Comparison of ENCODE assay signal across 12 cellular contexts in the genomic region with DNA sequence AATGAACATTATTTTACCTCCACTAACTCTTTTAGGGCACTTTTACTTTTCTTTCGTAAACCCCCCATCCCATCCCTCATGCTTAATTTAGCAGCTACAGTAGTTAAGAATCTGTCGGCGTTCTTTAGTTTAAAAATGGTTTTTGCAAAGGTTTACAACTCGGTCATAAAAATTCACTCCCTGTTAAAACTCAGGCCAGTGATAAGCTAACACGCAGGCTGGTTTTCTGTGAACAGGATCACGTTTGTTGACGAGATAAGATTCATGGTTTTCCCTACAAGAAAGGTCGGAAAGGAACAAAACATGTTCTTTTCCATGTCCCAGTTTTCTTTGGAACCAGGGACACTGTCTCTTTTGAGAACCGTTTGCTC.
DNase-seq lines count a peak whose midpoint lies in the region; ATAC-seq and TF ChIP-seq lines count a peak whose summit lies in the region.
"Had no signal": no experiment of that assay in that cellular context is flagged by ENCODE, and none has a peak within 500 bp of the region (broad histone marks: within the 10 kb centered on the region; RNA-seq: fewer than 3 reads in every experiment).

No MANE protein-coding gene starts in this region.

- no peaks in the 10 kb centered on the region for H4K20me1 ChIP-seq in neural cell (ENCODE audit: insufficient read depth)

- no peaks in the 10 kb centered on the region for H3K36me3 ChIP-seq in HEK293 (ENCODE audit: control insufficient read depth in 2 of 2, insufficient read depth in 1 of 2, low read length in 2 of 2)
- no peaks in the 10 kb centered on the region for H3K36me3 ChIP-seq in ascending aorta
- H3K36me3 ChIP-seq in gastroesophageal sphincter = no peaks in the 10 kb centered on the region
- H3K36me3 ChIP-seq in neural cell (ENCODE audit: insufficient read depth, low read length) = no peaks in the 10 kb centered on the region

- 19 to 29% methylated on average over 5 to 9 of the region's 9 CpGs for WGBS in gastroesophageal sphincter (ENCODE audit: low coverage in 1 of 2), 2 donors

- H3K4me1 ChIP-seq in HEK293 (ENCODE audit: control insufficient read depth, insufficient read depth, low read length) = peaks cover 58% of the 10 kb centered on the region
- H3K4me1 ChIP-seq in ascending aorta = peaks cover 11 to 20% of the 10 kb centered on the region in 2 donors
- peaks cover 0 to 70% (median 8%) of the 10 kb centered on the region in 3 donors for H3K4me1 ChIP-seq in gastroesophageal sphincter

- no peaks in the 10 kb centered on the region for H3F3A ChIP-seq in neural cell (ENCODE audit: insufficient read depth, low read length, poor library complexity, severe bottlenecking)

- H3K9me3 ChIP-seq in HEK293 (ENCODE audit: control insufficient read depth, insufficient read depth, low read depth, low read length) (no peaks in the 10 kb centered on the region), ascending aorta (no peaks in the 10 kb centered on the region), gastroesophageal sphincter (no peaks in the 10 kb centered on the region), neural cell (ENCODE audit: low read length) (no peaks in the 10 kb centered on the region)

- no peaks in the 10 kb centered on the region for H3K27me3 ChIP-seq in ascending aorta
- no peaks in the 10 kb centered on the region for H3K27me3 ChIP-seq in gastroesophageal sphincter
- H3K27me3 ChIP-seq in neural cell (ENCODE audit: insufficient read depth, low read depth, low read length) = no peaks in the 10 kb centered on the region

- no peak overlapping the region for H3K4me2 ChIP-seq in neural cell (ENCODE audit: low read length)

- no peak for TF ChIP-seq RAD21 in neural cell (conservative IDR thresholded peaks at IDR 0.05)

- H3K9ac ChIP-seq in neural cell (ENCODE audit: low read length) = no peak overlapping the region

- intact Hi-C loops in ascending aorta (cut with DNase I) = loop anchor here (5.0 to 10.0 kb wide), 3 partner anchors 62 to 169 kb away; a partner anchor contains a TSS

- peak overlapping the region; percentile 64 for H3K27ac ChIP-seq in HEK293 (ENCODE audit: extremely low read depth, low read depth, low read length)
- peak overlapping the region in 1 of 2 donors; percentile 38 for H3K27ac ChIP-seq in ascending aorta
- H3K27ac ChIP-seq in gastroesophageal sphincter = peak overlapping the region in 3 of 4 donors; percentile 80 to 84 (median 83)
- H3K27ac ChIP-seq in neural cell (ENCODE audit: low read length) = peak overlapping the region; percentile 59
- no peak overlapping the region for H3K27ac ChIP-seq in substantia nigra (ENCODE audit: low read depth, low read length, poor library complexity, severe bottlenecking)

- POLR2A ChIA-PET in HEK293 (lab: Yijun Ruan, JAX) = no interaction called here

- H3K9me2 ChIP-seq in neural cell (ENCODE audit: insufficient read depth, low read length) = no peaks in the 10 kb centered on the region

- no peak for TF ChIP-seq CTCF in HEK293 (tag by site-specific recombination; IDR thresholded peaks at IDR 0.05)
- TF ChIP-seq CTCF in ascending aorta (IDR thresholded peaks at IDR 0.05) = no peak
- TF ChIP-seq CTCF in gastroesophageal sphincter (IDR thresholded peaks at IDR 0.05) = no peak
- no peak for TF ChIP-seq CTCF in neural cell (IDR thresholded peaks at IDR 0.05; ENCODE audit: poor library complexity, severe bottlenecking)

- no peak overlapping the region for H2AFZ ChIP-seq in neural cell (ENCODE audit: low read depth, low read length)

- TF ChIP-seq POLR2A in gastroesophageal sphincter (IDR thresholded peaks at IDR 0.05) = no peak

- TF ChIP-seq EP300 in gastroesophageal sphincter (IDR thresholded peaks at IDR 0.05) = no peak
- TF ChIP-seq EP300 in neural cell (conservative IDR thresholded peaks at IDR 0.05; ENCODE audit: poor library complexity, severe bottlenecking) = no peak

- H3K4me3 ChIP-seq in HEK293 (ENCODE audit: low read depth, low read length) (no peak overlapping the region), ascending aorta (peak overlapping the region; percentile 2 to 47), gastroesophageal sphincter (peak overlapping the region in 1 of 2 donors; percentile 4), neural cell (ENCODE audit: low read length) (no peak overlapping the region)

- no peak for ATAC-seq in gastroesophageal sphincter
- ATAC-seq in HG02981 (IDR thresholded peaks at IDR 0.05; ENCODE audit: unreplicated experiment) = no peak
- ATAC-seq in GM21423 (IDR thresholded peaks at IDR 0.05; ENCODE audit: unreplicated experiment) = no peak

- CTCF ChIA-PET in HEK293 (lab: Yijun Ruan, JAX) = no interaction called here

- H3K79me2 ChIP-seq in neural cell (replicated peaks; ENCODE audit: insufficient read depth, low read length) = no peaks in the 10 kb centered on the region

- no peak for DNase-seq in ascending aorta (ENCODE audit: low spot score in 2 of 2)
- DNase-seq in substantia nigra (lab: John Stamatoyannopoulos, UW) = no peak
- DNase-seq in CD1c-positive myeloid dendritic cell (ENCODE audit: extremely low spot score) = no peak
- DNase-seq: C1 segment of cervical spinal cord, NCI-H187, NCI-H69, SHP77 treated with DMSO at 0.1 percent for 48 hours had no signal

TF ChIP-seq in HEK293, 187 proteins besides CTCF, POLR2A, EP300 and RAD21 (continues in another document):
- no peak for TF ChIP-seq ZNF37A (tag by site-specific recombination; IDR thresholded peaks at IDR 0.05)
- TF ChIP-seq ZNF335 (tag by site-specific recombination; conservative IDR thresholded peaks at IDR 0.05) = no peak
- TF ChIP-seq ZBTB48 (tag by site-specific recombination; IDR thresholded peaks at IDR 0.05) = no peak
- no peak for TF ChIP-seq ZNF549 (tag by site-specific recombination; IDR thresholded peaks at IDR 0.05)
- TF ChIP-seq ZNF571 (tag by site-specific recombination; IDR thresholded peaks at IDR 0.05) = no peak
- TF ChIP-seq, protein P1, sequence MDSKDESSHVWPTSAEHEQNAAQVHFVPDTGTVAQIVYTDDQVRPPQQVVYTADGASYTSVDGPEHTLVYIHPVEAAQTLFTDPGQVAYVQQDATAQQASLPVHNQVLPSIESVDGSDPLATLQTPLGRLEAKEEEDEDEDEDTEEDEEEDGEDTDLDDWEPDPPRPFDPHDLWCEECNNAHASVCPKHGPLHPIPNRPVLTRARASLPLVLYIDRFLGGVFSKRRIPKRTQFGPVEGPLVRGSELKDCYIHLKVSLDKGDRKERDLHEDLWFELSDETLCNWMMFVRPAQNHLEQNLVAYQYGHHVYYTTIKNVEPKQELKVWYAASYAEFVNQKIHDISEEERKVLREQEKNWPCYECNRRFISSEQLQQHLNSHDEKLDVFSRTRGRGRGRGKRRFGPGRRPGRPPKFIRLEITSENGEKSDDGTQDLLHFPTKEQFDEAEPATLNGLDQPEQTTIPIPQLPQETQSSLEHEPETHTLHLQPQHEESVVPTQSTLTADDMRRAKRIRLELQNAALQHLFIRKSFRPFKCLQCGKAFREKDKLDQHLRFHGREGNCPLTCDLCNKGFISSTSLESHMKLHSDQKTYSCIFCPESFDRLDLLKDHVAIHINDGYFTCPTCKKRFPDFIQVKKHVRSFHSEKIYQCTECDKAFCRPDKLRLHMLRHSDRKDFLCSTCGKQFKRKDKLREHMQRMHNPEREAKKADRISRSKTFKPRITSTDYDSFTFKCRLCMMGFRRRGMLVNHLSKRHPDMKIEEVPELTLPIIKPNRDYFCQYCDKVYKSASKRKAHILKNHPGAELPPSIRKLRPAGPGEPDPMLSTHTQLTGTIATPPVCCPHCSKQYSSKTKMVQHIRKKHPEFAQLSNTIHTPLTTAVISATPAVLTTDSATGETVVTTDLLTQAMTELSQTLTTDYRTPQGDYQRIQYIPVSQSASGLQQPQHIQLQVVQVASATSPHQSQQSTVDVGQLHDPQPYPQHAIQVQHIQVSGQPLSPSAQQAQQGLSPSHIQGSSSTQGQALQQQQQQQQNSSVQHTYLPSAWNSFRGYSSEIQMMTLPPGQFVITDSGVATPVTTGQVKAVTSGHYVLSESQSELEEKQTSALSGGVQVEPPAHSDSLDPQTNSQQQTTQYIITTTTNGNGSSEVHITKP (tag by site-specific recombination; IDR thresholded peaks at IDR 0.05) = no peak
- peak; percentile 68 for TF ChIP-seq ZNF843 (tag by site-specific recombination; IDR thresholded peaks at IDR 0.05)
- TF ChIP-seq ZNF48 (tag by site-specific recombination; IDR thresholded peaks at IDR 0.05) = no peak

TF ChIP-seq in neural cell, 6 proteins besides CTCF, POLR2A, EP300 and RAD21:
- TF ChIP-seq EZH2 (IDR thresholded peaks at IDR 0.05; ENCODE audit: borderline replicate concordance, insufficient read depth, low read length, poor library complexity, severe bottlenecking) (no peak), POLR2AphosphoS5 (IDR thresholded peaks at IDR 0.05) (no peak), TAF1 (IDR thresholded peaks at IDR 0.05; ENCODE audit: low read depth) (no peak), SMC3 (conservative IDR thresholded peaks at IDR 0.05; ENCODE audit: poor library complexity) (no peak), MXI1 (conservative IDR thresholded peaks at IDR 0.05; ENCODE audit: poor library complexity, severe bottlenecking) (no peak)
- TF ChIP-seq, protein P2, sequence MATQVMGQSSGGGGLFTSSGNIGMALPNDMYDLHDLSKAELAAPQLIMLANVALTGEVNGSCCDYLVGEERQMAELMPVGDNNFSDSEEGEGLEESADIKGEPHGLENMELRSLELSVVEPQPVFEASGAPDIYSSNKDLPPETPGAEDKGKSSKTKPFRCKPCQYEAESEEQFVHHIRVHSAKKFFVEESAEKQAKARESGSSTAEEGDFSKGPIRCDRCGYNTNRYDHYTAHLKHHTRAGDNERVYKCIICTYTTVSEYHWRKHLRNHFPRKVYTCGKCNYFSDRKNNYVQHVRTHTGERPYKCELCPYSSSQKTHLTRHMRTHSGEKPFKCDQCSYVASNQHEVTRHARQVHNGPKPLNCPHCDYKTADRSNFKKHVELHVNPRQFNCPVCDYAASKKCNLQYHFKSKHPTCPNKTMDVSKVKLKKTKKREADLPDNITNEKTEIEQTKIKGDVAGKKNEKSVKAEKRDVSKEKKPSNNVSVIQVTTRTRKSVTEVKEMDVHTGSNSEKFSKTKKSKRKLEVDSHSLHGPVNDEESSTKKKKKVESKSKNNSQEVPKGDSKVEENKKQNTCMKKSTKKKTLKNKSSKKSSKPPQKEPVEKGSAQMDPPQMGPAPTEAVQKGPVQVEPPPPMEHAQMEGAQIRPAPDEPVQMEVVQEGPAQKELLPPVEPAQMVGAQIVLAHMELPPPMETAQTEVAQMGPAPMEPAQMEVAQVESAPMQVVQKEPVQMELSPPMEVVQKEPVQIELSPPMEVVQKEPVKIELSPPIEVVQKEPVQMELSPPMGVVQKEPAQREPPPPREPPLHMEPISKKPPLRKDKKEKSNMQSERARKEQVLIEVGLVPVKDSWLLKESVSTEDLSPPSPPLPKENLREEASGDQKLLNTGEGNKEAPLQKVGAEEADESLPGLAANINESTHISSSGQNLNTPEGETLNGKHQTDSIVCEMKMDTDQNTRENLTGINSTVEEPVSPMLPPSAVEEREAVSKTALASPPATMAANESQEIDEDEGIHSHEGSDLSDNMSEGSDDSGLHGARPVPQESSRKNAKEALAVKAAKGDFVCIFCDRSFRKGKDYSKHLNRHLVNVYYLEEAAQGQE (IDR thresholded peaks at IDR 0.05; ENCODE audit: borderline replicate concordance) = no peak

Comparison
In these comparisons a context has a peak if more than half of its experiments do, and no peak if none do; other contexts are left out.
1. H3K4me3 ChIP-seq: peak in ascending aorta (2 of 2); none in HEK293 (single experiment) and neural cell (single experiment).